ENCODE assay signal across 21 cellular contexts in genomic region chr5:5584751-5585150, GRCh38.
DNase-seq lines count a peak whose midpoint lies in the region; ATAC-seq and TF ChIP-seq lines count a peak whose summit lies in the region.
"Had no signal": no experiment of that assay in that cellular context is flagged by ENCODE, and none has a peak within 500 bp of the region (broad histone marks: within the 10 kb centered on the region; RNA-seq: fewer than 3 reads in every experiment).

No MANE protein-coding gene starts in this region.

- H3K36me3 Mint-ChIP-seq in brain: no peaks in the 10 kb centered on the region
- peaks cover 13% of the 10 kb centered on the region for H3K36me3 Mint-ChIP-seq in glutamatergic neuron (ENCODE audit: unreplicated experiment)
- H3K36me3 Mint-ChIP-seq: CD4-positive, CD25-positive, alpha-beta regulatory T cell; CD8-positive, alpha-beta T cell had no signal

- H3K4me1 ChIP-seq in spleen: no peaks in the 10 kb centered on the region
- H3K4me1 ChIP-seq: BLaER1, Caco-2 had no signal

- intact Hi-C loops in spleen (cut with DNase I; ENCODE audit: low total_unique reads): no loop called here

- H3K9me3 ChIP-seq in spleen: no peaks in the 10 kb centered on the region
- H3K9me3 ChIP-seq: BLaER1, Caco-2 had no signal

- ATAC-seq in stimulated activated naive CD8-positive, alpha-beta T cell treated with anti-CD3 and anti-CD28 coated beads, Interleukin-15, amount 100 ng/mL, for 72 hours: no peak
- ATAC-seq in stimulated activated naive CD8-positive, alpha-beta T cell treated with anti-CD3 and anti-CD28 coated beads, Interleukin-15, Interleukin-2, amounts not matched to agents 100 U/mL and 50 U/mL, for 24 hours: no peak
- no peak for ATAC-seq in HG02798 (IDR thresholded peaks at IDR 0.05; ENCODE audit: poor library complexity, unreplicated experiment)
- ATAC-seq: CD8-positive, alpha-beta T cell; GM23338; HCT116 had no signal

- no peak for TF ChIP-seq POLR2A in spleen (IDR thresholded peaks at IDR 0.05)

- H3K36me3 ChIP-seq in spleen: no peaks in the 10 kb centered on the region
- H3K36me3 ChIP-seq: BLaER1 had no signal

- H3K27ac ChIP-seq in spleen: no peak overlapping the region
- H3K27ac ChIP-seq: 22Rv1, BLaER1, C4-2B had no signal

- peak overlapping the region; percentile 3 to 53 for H3K27ac Mint-ChIP-seq in stimulated activated naive CD8-positive, alpha-beta T cell treated with anti-CD3 and anti-CD28 coated beads, Interleukin-15, amount 100 ng/mL, for 72 hours
- peak overlapping the region in 3 of 5 experiments; percentile 9 to 81 (median 68) for H3K27ac Mint-ChIP-seq in brain
- H3K27ac Mint-ChIP-seq in glutamatergic neuron (ENCODE audit: unreplicated experiment): peak overlapping the region; percentile 89
- H3K27ac Mint-ChIP-seq: B cell; CD4-positive, CD25-positive, alpha-beta regulatory T cell; CD8-positive, alpha-beta T cell; GM23338; H9 had no signal

- DNase-seq in stimulated activated naive CD8-positive, alpha-beta T cell treated with anti-CD3 and anti-CD28 coated beads, Interleukin-15, amount 100 ng/mL, for 72 hours: no peak
- DNase-seq in stimulated activated naive CD8-positive, alpha-beta T cell treated with anti-CD3 and anti-CD28 coated beads, Interleukin-15, Interleukin-2, amounts not matched to agents 100 U/mL and 50 U/mL, for 24 hours: no peak
- DNase-seq in RPMI8226: peak; percentile 55
- DNase-seq in glutamatergic neuron: no peak
- no peak for DNase-seq in spleen
- DNase-seq in hippocampal formation (lab: John Stamatoyannopoulos, UW): no peak
- DNase-seq: Caco-2; CD4-positive, CD25-positive, alpha-beta regulatory T cell; CD8-positive, alpha-beta T cell; DMS153; EL; GDM1; H9 had no signal

- WGBS in spleen, 5 donors: 72 to 92% (median 80%) methylated on average over 4 of the region's 4 CpGs

- no peak overlapping the region for H3K4me3 ChIP-seq in spleen
- H3K4me3 ChIP-seq: BLaER1, GM23338 had no signal

- H3K4me1 Mint-ChIP-seq in stimulated activated naive CD8-positive, alpha-beta T cell treated with anti-CD3 and anti-CD28 coated beads, Interleukin-15, amount 100 ng/mL, for 72 hours: no peaks in the 10 kb centered on the region
- H3K4me1 Mint-ChIP-seq in brain (peaks cover 64% of the 10 kb centered on the region), glutamatergic neuron (ENCODE audit: low read depth, unreplicated experiment) (peaks cover 40% of the 10 kb centered on the region)
- H3K4me1 Mint-ChIP-seq: B cell; CD4-positive, CD25-positive, alpha-beta regulatory T cell; H9 had no signal

- TF ChIP-seq CTCF in brain (conservative IDR thresholded peaks at IDR 0.05): no peak
- no peak for TF ChIP-seq CTCF in glutamatergic neuron (IDR thresholded peaks at IDR 0.05; ENCODE audit: partially characterized antibody, unreplicated experiment)
- no peak for TF ChIP-seq CTCF in spleen (IDR thresholded peaks at IDR 0.05 in 8 of 11, conservative IDR thresholded peaks at IDR 0.05 in 3 of 11)

- no peaks in the 10 kb centered on the region for H3K27me3 ChIP-seq in spleen (replicated peaks in 1 of 7)
- H3K27me3 ChIP-seq: BLaER1 had no signal

- H3K4me3 Mint-ChIP-seq in stimulated activated naive CD8-positive, alpha-beta T cell treated with anti-CD3 and anti-CD28 coated beads, Interleukin-15, amount 100 ng/mL, for 72 hours: no peak overlapping the region
- H3K4me3 Mint-ChIP-seq in brain: no peak overlapping the region
- H3K4me3 Mint-ChIP-seq in glutamatergic neuron (ENCODE audit: unreplicated experiment): no peak overlapping the region
- H3K4me3 Mint-ChIP-seq: B cell; CD4-positive, CD25-positive, alpha-beta regulatory T cell; CD8-positive, alpha-beta T cell; GM23338; H9 had no signal

- H3K9me3 Mint-ChIP-seq in stimulated activated naive CD8-positive, alpha-beta T cell treated with anti-CD3 and anti-CD28 coated beads, Interleukin-15, amount 100 ng/mL, for 72 hours: no peaks in the 10 kb centered on the region
- H3K9me3 Mint-ChIP-seq in brain (peaks cover 0 to 6% (median 0%) of the 10 kb centered on the region in 5 experiments), glutamatergic neuron (ENCODE audit: unreplicated experiment) (peaks cover 14% of the 10 kb centered on the region)
- H3K9me3 Mint-ChIP-seq: CD8-positive, alpha-beta T cell; GM23338 had no signal

- H3K27me3 Mint-ChIP-seq in stimulated activated naive CD8-positive, alpha-beta T cell treated with anti-CD3 and anti-CD28 coated beads, Interleukin-15, amount 100 ng/mL, for 72 hours: peaks cover under 1% of the 10 kb centered on the region
- peaks cover 8% of the 10 kb centered on the region for H3K27me3 Mint-ChIP-seq in brain
- H3K27me3 Mint-ChIP-seq in glutamatergic neuron (ENCODE audit: unreplicated experiment): peaks cover 13% of the 10 kb centered on the region

Comparison
In these comparisons a context has a peak if more than half of its experiments do, and no peak if none do; other contexts are left out.
1. H3K27ac Mint-ChIP-seq: peak in every context shown above with its lines; median percentile 89 in glutamatergic neuron; 68 in brain; 28 in stimulated activated naive CD8-positive, alpha-beta T cell treated with anti-CD3 and anti-CD28 coated beads, Interleukin-15, amount 100 ng/mL, for 72 hours.